Comparison of ENCODE assay signal across 8 cellular contexts in the genomic region with DNA sequence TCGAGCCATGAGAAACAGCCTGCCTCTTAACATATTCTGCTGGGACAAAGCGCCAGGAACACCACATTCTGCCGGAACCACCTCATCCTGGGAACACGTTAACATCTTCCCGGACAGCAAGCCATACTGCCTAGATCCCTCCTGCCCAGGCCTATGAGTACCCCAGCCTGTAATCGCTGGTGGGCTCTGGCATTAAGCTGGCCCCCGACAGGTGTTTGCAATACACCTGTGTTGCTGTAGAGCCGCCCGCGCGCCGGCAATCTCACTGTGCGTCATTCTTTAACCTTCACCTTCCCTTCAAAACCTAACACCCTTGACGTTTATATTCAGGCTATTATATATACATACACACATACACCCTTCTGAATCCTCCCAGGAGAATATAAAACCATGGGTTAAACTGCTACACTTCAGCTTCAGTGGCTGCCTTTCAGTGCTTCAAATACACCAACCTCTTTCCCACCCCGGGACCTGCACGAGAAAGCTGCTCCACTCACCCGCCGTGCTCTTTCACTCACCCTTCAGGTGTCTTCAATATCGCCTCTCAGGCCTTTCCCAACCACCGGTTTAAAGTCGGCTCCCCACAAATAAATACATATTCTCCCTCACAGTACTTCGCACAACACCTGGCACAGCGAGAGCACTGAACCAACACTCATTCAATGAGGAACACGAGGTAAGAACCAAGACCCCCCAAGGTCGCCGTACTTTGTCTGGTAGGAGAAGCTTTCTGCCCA. TPM values are rescaled to one million over a fixed set of nuclear protein-coding genes. Genes with fewer than 3 reads are reported as not detected.
A peak's percentile ranks its signal among the peaks of the same experiment; 100 is the strongest.
DNase-seq lines count a peak whose midpoint lies in the region; ATAC-seq and TF ChIP-seq lines count a peak whose summit lies in the region.

No MANE protein-coding gene starts in this region.

- H3K9me2 ChIP-seq in HCT116 (ENCODE audit: insufficient read depth): no peaks in the 10 kb centered on the region

- H3K27ac ChIP-seq in HCT116 (ENCODE audit: low read depth, low read length): no peak overlapping the region

- RAD21 ChIA-PET in HCT116 (lab: Charles Lee; ENCODE audit: low non-redundant PET in 1 of 2, low total read pairs in 2 of 2, uncharacterized antibody in 2 of 2, unreplicated experiment in 2 of 2): no interaction called here

- peak overlapping the region; percentile 91 for H3K9ac ChIP-seq in HCT116 (ENCODE audit: low read length)

- TF ChIP-seq CTCF in HCT116 (IDR thresholded peaks at IDR 0.05 in 2 of 3, conservative IDR thresholded peaks at IDR 0.05 in 1 of 3; ENCODE audit: borderline replicate concordance in 1 of 3, insufficient read depth in 1 of 3, low read depth in 2 of 3, low read length in 2 of 3): no peak
- no peak for TF ChIP-seq CTCF in glutamatergic neuron (IDR thresholded peaks at IDR 0.05; ENCODE audit: partially characterized antibody, unreplicated experiment)

- H4K20me1 ChIP-seq in HCT116 (ENCODE audit: insufficient read depth): no peaks in the 10 kb centered on the region

- peaks cover 8% of the 10 kb centered on the region for H3K4me1 Mint-ChIP-seq in glutamatergic neuron (ENCODE audit: low read depth, unreplicated experiment)

- no peak overlapping the region for H3K27ac Mint-ChIP-seq in glutamatergic neuron (ENCODE audit: unreplicated experiment)

- H3K27me3 ChIP-seq in HCT116 (ENCODE audit: insufficient read depth, low read length): no peaks in the 10 kb centered on the region

- CTCF ChIA-PET in HCT116 (lab: Charles Lee): interaction anchor here (1.4 kb wide), 1 partner anchor 312 kb away, joined by 4 read pairs; a partner anchor contains a TSS

- DNase-seq in HCT116 (ENCODE audit: low read depth, low spot score): no peak
- DNase-seq in glutamatergic neuron: no peak
- no peak for DNase-seq in skeletal muscle cell (ENCODE audit: low read depth)
- no peak for DNase-seq in DMS79 treated with DMSO at 0.1 percent for 48 hours (lab: John Stamatoyannopoulos, UW)
- DNase-seq in hypothalamus (lab: John Stamatoyannopoulos, UW): no peak

- no peak for TF ChIP-seq RAD21 in HCT116 (IDR thresholded peaks at IDR 0.05; ENCODE audit: low read depth)

- TF ChIP-seq POLR2A in HCT116 (IDR thresholded peaks at IDR 0.05; ENCODE audit: borderline replicate concordance, extremely low read depth, insufficient read depth, insufficient read length): no peak

- TSS peak; percentile 41 for BruUV-seq in HCT116 (replicated peaks; lab: Mats Ljungman, UMichigan)

- ATAC-seq in HCT116 (no peak), SK-N-SH treated with all-trans-retinoic acid at 6 μM for 48 hours (peak; percentile 2), GM21737 (IDR thresholded peaks at IDR 0.05; ENCODE audit: unreplicated experiment) (no peak), GM18867 (IDR thresholded peaks at IDR 0.05; ENCODE audit: unreplicated experiment) (no peak)

- POLR2A ChIA-PET in HCT116 (lab: Charles Lee): no interaction called here

- H3K36me3 Mint-ChIP-seq in glutamatergic neuron (ENCODE audit: unreplicated experiment): no peaks in the 10 kb centered on the region

- peaks cover 0 to 11% of the 10 kb centered on the region in 2 experiments; a peak in 1 of 4 replicates for H3K36me3 ChIP-seq in HCT116 (ENCODE audit: control insufficient read depth in 1 of 2, insufficient read depth in 2 of 2, low read length in 2 of 2)

- intact Hi-C loops in HCT116 (cut with micrococcal nuclease): no loop called here

- H3K4me3 ChIP-seq in HCT116 (replicated peaks in 1 of 2; ENCODE audit: low read depth in 1 of 2, low read length in 2 of 2) (peak overlapping the region; percentile 99 to 100), skeletal muscle cell (ENCODE audit: low read depth, low read length) (peak overlapping the region; percentile 99)

- H3K27me3 Mint-ChIP-seq in glutamatergic neuron (ENCODE audit: unreplicated experiment): peaks cover 7% of the 10 kb centered on the region

- H3K9me3 ChIP-seq in HCT116 (ENCODE audit: control insufficient read depth in 1 of 2, insufficient read depth in 1 of 2, low read depth in 1 of 2, low read length in 2 of 2): no peaks in the 10 kb centered on the region

- peaks cover 23% of the 10 kb centered on the region for H3K79me2 ChIP-seq in HCT116 (ENCODE audit: insufficient read depth, low read length)

- H3K9me3 Mint-ChIP-seq in glutamatergic neuron (ENCODE audit: unreplicated experiment): peaks cover 7% of the 10 kb centered on the region

- peak overlapping the region; percentile 91 for H3K4me3 Mint-ChIP-seq in glutamatergic neuron (ENCODE audit: unreplicated experiment)

- H3K4me2 ChIP-seq in HCT116 (ENCODE audit: low read length): peak overlapping the region; percentile 92

- peaks cover 12 to 15% of the 10 kb centered on the region in 2 experiments; a peak in 3 of 4 replicates for H3K4me1 ChIP-seq in HCT116 (ENCODE audit: control insufficient read depth in 1 of 2, insufficient read depth in 2 of 2, low read length in 2 of 2)

- H2AFZ ChIP-seq in HCT116 (ENCODE audit: low read depth, low read length, poor library complexity, severe bottlenecking): no peak overlapping the region

TF ChIP-seq in HCT116, 20 proteins besides CTCF, POLR2A, EP300 and RAD21 (continues in another document):
- TF ChIP-seq SRF (IDR thresholded peaks at IDR 0.05; ENCODE audit: low read depth): no peak
- TF ChIP-seq EZH2 (IDR thresholded peaks at IDR 0.05): no peak
- TF ChIP-seq, protein P1, sequence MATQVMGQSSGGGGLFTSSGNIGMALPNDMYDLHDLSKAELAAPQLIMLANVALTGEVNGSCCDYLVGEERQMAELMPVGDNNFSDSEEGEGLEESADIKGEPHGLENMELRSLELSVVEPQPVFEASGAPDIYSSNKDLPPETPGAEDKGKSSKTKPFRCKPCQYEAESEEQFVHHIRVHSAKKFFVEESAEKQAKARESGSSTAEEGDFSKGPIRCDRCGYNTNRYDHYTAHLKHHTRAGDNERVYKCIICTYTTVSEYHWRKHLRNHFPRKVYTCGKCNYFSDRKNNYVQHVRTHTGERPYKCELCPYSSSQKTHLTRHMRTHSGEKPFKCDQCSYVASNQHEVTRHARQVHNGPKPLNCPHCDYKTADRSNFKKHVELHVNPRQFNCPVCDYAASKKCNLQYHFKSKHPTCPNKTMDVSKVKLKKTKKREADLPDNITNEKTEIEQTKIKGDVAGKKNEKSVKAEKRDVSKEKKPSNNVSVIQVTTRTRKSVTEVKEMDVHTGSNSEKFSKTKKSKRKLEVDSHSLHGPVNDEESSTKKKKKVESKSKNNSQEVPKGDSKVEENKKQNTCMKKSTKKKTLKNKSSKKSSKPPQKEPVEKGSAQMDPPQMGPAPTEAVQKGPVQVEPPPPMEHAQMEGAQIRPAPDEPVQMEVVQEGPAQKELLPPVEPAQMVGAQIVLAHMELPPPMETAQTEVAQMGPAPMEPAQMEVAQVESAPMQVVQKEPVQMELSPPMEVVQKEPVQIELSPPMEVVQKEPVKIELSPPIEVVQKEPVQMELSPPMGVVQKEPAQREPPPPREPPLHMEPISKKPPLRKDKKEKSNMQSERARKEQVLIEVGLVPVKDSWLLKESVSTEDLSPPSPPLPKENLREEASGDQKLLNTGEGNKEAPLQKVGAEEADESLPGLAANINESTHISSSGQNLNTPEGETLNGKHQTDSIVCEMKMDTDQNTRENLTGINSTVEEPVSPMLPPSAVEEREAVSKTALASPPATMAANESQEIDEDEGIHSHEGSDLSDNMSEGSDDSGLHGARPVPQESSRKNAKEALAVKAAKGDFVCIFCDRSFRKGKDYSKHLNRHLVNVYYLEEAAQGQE (IDR thresholded peaks at IDR 0.05; ENCODE audit: low read depth): no peak
- TF ChIP-seq FOSL1 (IDR thresholded peaks at IDR 0.05; ENCODE audit: low read depth): no peak
- TF ChIP-seq SP1 (IDR thresholded peaks at IDR 0.05; ENCODE audit: low read depth): no peak
- no peak for TF ChIP-seq ZFX (IDR thresholded peaks at IDR 0.05)
- no peak for TF ChIP-seq JUND (IDR thresholded peaks at IDR 0.05)
- TF ChIP-seq POLR2AphosphoS5 (IDR thresholded peaks at IDR 0.05; ENCODE audit: low read depth, low read length): no peak
- no peak for TF ChIP-seq TCF7L2 (IDR thresholded peaks at IDR 0.05; ENCODE audit: borderline replicate concordance, extremely low read depth, insufficient read depth, insufficient read length)

TF ChIP-seq in SK-N-SH treated with all-trans-retinoic acid at 6 μM for 48 hours, 23 proteins besides CTCF, POLR2A, EP300 and RAD21:
- TF ChIP-seq OSR1 (CRISPR knock-in tag; IDR thresholded peaks at IDR 0.05): no peak
- no peak for TF ChIP-seq ZNF70 (CRISPR knock-in tag; IDR thresholded peaks at IDR 0.05)

RNA-seq across cellular contexts. Expression of a gene that starts 1.0 kb away (rescaled TPM):
- total RNA-seq in HCT116 (2021; ENCODE audit: unreplicated experiment) (45.6 TPM), glutamatergic neuron (ENCODE audit: unreplicated experiment) (42.1 TPM)
- polyA plus RNA-seq in HCT116 (2012): 38.0 and 42.4 TPM in 2 replicates
